ENCODE assay signal across 15 cellular contexts in the genomic region with DNA sequence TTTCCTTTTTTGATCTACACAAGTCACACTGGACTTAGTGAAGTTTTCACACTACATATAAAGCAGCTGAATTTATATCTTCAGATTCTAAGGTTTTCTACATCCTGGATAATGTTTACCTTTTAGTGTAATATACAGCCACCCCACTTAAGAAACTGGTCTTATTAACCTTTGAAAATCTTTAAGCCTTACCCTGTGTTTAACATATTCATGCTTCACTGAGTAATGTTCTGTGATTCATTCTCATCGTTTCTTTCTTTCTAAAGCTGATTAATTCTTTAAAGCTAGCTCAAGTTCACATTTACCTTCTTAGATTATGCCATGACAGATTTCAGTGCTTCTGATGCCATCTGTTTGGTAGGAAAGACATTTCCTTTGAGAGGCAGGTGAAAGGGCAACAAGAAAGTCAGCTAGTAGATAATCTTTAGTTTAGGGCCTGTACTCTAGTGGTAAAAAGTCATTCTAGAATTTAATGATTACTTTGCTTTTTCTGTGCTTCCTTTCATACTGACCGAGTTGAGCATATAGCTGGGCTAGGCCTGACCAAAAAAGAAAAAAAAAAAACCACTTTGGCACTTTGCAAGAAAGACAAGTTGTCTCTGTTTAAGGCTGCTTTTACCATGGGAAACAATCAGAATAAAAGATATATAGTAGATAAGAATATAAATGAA.
DNase-seq lines count a peak whose midpoint lies in the region; ATAC-seq and TF ChIP-seq lines count a peak whose summit lies in the region.
"Had no signal": no experiment of that assay in that cellular context is flagged by ENCODE, and none has a peak within 500 bp of the region (broad histone marks: within the 10 kb centered on the region; RNA-seq: fewer than 3 reads in every experiment).

No MANE protein-coding gene starts in this region.

- WGBS in mesodermal cell (ENCODE audit: insufficient coverage in 2 of 2), 2 experiments = 50% methylated on average over 1 of the region's 2 CpGs; no CpG with 5 or more reads in 1 of the 2 experiments
- 55% methylated on average over 2 of the region's 2 CpGs for WGBS in esophagus muscularis mucosa

- no peaks in the 10 kb centered on the region for H3K36me3 Mint-ChIP-seq in natural killer cell treated with Interleukin-12 subunit alpha and Interleukin-12 subunit beta and Interleukin-15 and Interleukin-18, amount 100 ng/mL, for 72 hours
- H3K36me3 Mint-ChIP-seq: CD4-positive, CD25-positive, alpha-beta regulatory T cell; stimulated activated naive B cell treated with anti-CD40 and anti-IgM and Interleukin-4, amounts not matched to agents 10 μg/mL and 1 μg/mL and 100 μg/mL, for 72 hours had no signal

- in situ Hi-C loops in SK-MEL-5 (cut with HindIII; ENCODE audit: low pct_unique_long_range_greater_than_20kb, low sequenced_read_pairs) = no loop called here

- no peaks in the 10 kb centered on the region for H3K27me3 Mint-ChIP-seq in natural killer cell treated with Interleukin-12 subunit alpha and Interleukin-12 subunit beta and Interleukin-15 and Interleukin-18, amount 100 ng/mL, for 72 hours
- H3K27me3 Mint-ChIP-seq: CD4-positive, CD25-positive, alpha-beta regulatory T cell; dendritic cell treated with granulocyte-macrophage colony-stimulating factor and Interleukin-4, amounts not matched to agents 40 ng/mL and 50 ng/mL, for 4 days; stimulated activated naive B cell treated with anti-CD40 and anti-IgM and Interleukin-4, amounts not matched to agents 10 μg/mL and 1 μg/mL and 100 μg/mL, for 72 hours had no signal

- H3K9me3 ChIP-seq in mesodermal cell (ENCODE audit: control insufficient read depth, low read length) (no peaks in the 10 kb centered on the region), esophagus muscularis mucosa (no peaks in the 10 kb centered on the region)

- H3K4me1 Mint-ChIP-seq in natural killer cell treated with Interleukin-12 subunit alpha and Interleukin-12 subunit beta and Interleukin-15 and Interleukin-18, amount 100 ng/mL, for 72 hours (ENCODE audit: low read depth in 2 of 2) = no peaks in the 10 kb centered on the region
- H3K4me1 Mint-ChIP-seq: CD4-positive, CD25-positive, alpha-beta regulatory T cell; stimulated activated naive B cell treated with anti-CD40 and anti-IgM and Interleukin-4, amounts not matched to agents 10 μg/mL and 1 μg/mL and 100 μg/mL, for 72 hours had no signal

- H3K4me3 Mint-ChIP-seq in natural killer cell treated with Interleukin-12 subunit alpha and Interleukin-12 subunit beta and Interleukin-15 and Interleukin-18, amount 100 ng/mL, for 72 hours = no peak overlapping the region
- H3K4me3 Mint-ChIP-seq: CD4-positive, CD25-positive, alpha-beta regulatory T cell; dendritic cell treated with granulocyte-macrophage colony-stimulating factor and Interleukin-4, amounts not matched to agents 40 ng/mL and 50 ng/mL, for 4 days; stimulated activated naive B cell treated with anti-CD40 and anti-IgM and Interleukin-4, amounts not matched to agents 10 μg/mL and 1 μg/mL and 100 μg/mL, for 72 hours had no signal

- H3K27ac Mint-ChIP-seq in natural killer cell treated with Interleukin-12 subunit alpha and Interleukin-12 subunit beta and Interleukin-15 and Interleukin-18, amount 100 ng/mL, for 72 hours = no peak overlapping the region
- H3K27ac Mint-ChIP-seq: CD4-positive, CD25-positive, alpha-beta regulatory T cell; dendritic cell treated with granulocyte-macrophage colony-stimulating factor and Interleukin-4, amounts not matched to agents 40 ng/mL and 50 ng/mL, for 4 days; stimulated activated naive B cell treated with anti-CD40 and anti-IgM and Interleukin-4, amounts not matched to agents 10 μg/mL and 1 μg/mL and 100 μg/mL, for 72 hours had no signal

- H3K4me1 ChIP-seq in mesodermal cell (ENCODE audit: control insufficient read depth, insufficient read depth, low read length, poor library complexity, severe bottlenecking) (peaks cover 4% of the 10 kb centered on the region), esophagus muscularis mucosa (peaks cover 0 to 4% (median 0%) of the 10 kb centered on the region in 4 donors)

- no peak for TF ChIP-seq EP300 in esophagus muscularis mucosa (IDR thresholded peaks at IDR 0.05)

- intact Hi-C loops in esophagus muscularis mucosa (cut with DNase I) = no loop called here

- H3K4me3 ChIP-seq in mesodermal cell (ENCODE audit: extremely low read depth, insufficient read depth, low read length, poor library complexity, severe bottlenecking) (no peak overlapping the region), esophagus muscularis mucosa (no peak overlapping the region)

- DNase-seq in SK-MEL-5 (ENCODE audit: low read depth, low spot score) (peak; percentile 1), OCI-M2 (lab: John Stamatoyannopoulos, UW; ENCODE audit: unreplicated experiment) (no peak), esophagus muscularis mucosa (ENCODE audit: extremely low spot score) (no peak)
- DNase-seq in natural killer cell treated with Interleukin-12 subunit alpha and Interleukin-12 subunit beta and Interleukin-15 and Interleukin-18, amount 100 ng/mL, for 72 hours (ENCODE audit: low spot score) = no peak
- DNase-seq: activated CD4-positive, alpha-beta T cell treated with anti-CD3 and anti-CD28 coated beads for 1 hour; activated gamma-delta T cell treated with Interleukin-2 at 50 U/mL for 16 hours; CD4-positive, CD25-positive, alpha-beta regulatory T cell; hypothalamus; NCI-H1092 treated with DMSO at 0.1 percent for 48 hours; stimulated activated naive B cell treated with anti-CD40 and anti-IgM and Interleukin-4, amounts not matched to agents 10 μg/mL and 1 μg/mL and 100 μg/mL, for 72 hours had no signal

- peak overlapping the region; percentile 78 for H3K27ac ChIP-seq in mesodermal cell (ENCODE audit: low read depth, low read length, severe bottlenecking)
- no peak overlapping the region for H3K27ac ChIP-seq in esophagus muscularis mucosa (replicated peaks in 1 of 4)

- H3K9me3 Mint-ChIP-seq in natural killer cell treated with Interleukin-12 subunit alpha and Interleukin-12 subunit beta and Interleukin-15 and Interleukin-18, amount 100 ng/mL, for 72 hours = peaks cover 14% of the 10 kb centered on the region

- TF ChIP-seq POLR2A in esophagus muscularis mucosa (IDR thresholded peaks at IDR 0.05; ENCODE audit: low read depth) = no peak

- no peaks in the 10 kb centered on the region for H3K27me3 ChIP-seq in esophagus muscularis mucosa

- peak; percentile 73 for ATAC-seq in GM18870 (IDR thresholded peaks at IDR 0.05; ENCODE audit: unreplicated experiment)
- peak; percentile 80 for ATAC-seq in HG02981 (IDR thresholded peaks at IDR 0.05; ENCODE audit: unreplicated experiment)
- ATAC-seq in natural killer cell treated with Interleukin-12 subunit alpha and Interleukin-12 subunit beta and Interleukin-15 and Interleukin-18, amount 100 ng/mL, for 72 hours = no peak
- no peak for ATAC-seq in GM21360 (IDR thresholded peaks at IDR 0.05; ENCODE audit: unreplicated experiment)

- no peak for TF ChIP-seq CTCF in esophagus muscularis mucosa (IDR thresholded peaks at IDR 0.05)

- H3K36me3 ChIP-seq in mesodermal cell (ENCODE audit: control insufficient read depth, insufficient read depth, low read length) (no peaks in the 10 kb centered on the region), esophagus muscularis mucosa (no peaks in the 10 kb centered on the region)

Comparison
In these comparisons a context has a peak if more than half of its experiments do, and no peak if none do; other contexts are left out.
1. ATAC-seq: peak in GM18870 (single experiment) and HG02981 (single experiment); none in natural killer cell treated with Interleukin-12 subunit alpha and Interleukin-12 subunit beta and Interleukin-15 and Interleukin-18, amount 100 ng/mL, for 72 hours (0 of 2) and GM21360 (single experiment).